In genomic region chr12:120356567-120357030, GRCh38 we compare ENCODE assay signal across 8 cellular contexts. TPM values are rescaled to one million over a fixed set of nuclear protein-coding genes. Genes with fewer than 3 reads are reported as not detected.
DNase-seq lines count a peak whose midpoint lies in the region; ATAC-seq and TF ChIP-seq lines count a peak whose summit lies in the region.

No MANE protein-coding gene starts in this region.

- no peaks in the 10 kb centered on the region for H4K20me1 ChIP-seq in OCI-LY3 (ENCODE audit: insufficient read depth, low read length)

- peaks cover 0 to 3% (median 0%) of the 10 kb centered on the region in 7 donors for H3K4me1 Mint-ChIP-seq in naive thymus-derived CD4-positive, alpha-beta T cell

- peak; percentile 88 for ATAC-seq in naive thymus-derived CD4-positive, alpha-beta T cell
- ATAC-seq in GM18519 (IDR thresholded peaks at IDR 0.05; ENCODE audit: low FRiP score, unreplicated experiment) = no peak

- H3K9ac ChIP-seq in OCI-LY3 (ENCODE audit: low read length) = no peak overlapping the region

- DNase-seq in COLO668 (lab: John Stamatoyannopoulos, UW; ENCODE audit: unreplicated experiment) = peak; percentile 75
- DNase-seq in HL-60 (ENCODE audit: low read depth in 1 of 2, low spot score in 1 of 2) = peak; percentile 50 to 72
- DNase-seq in activated CD8-positive, alpha-beta memory T cell treated with anti-CD3 and anti-CD28 coated beads, Interleukin-2, amount 50 U/mL, for 48 hours = peak; percentile 89
- peak; percentile 49 for DNase-seq in epithelial cell of proximal tubule (ENCODE audit: low read depth)
- peak; percentile 47 to 78 (median 61) for DNase-seq in naive thymus-derived CD4-positive, alpha-beta T cell
- peak; percentile 57 for DNase-seq in stimulated activated CD8-positive, alpha-beta memory T cell treated with anti-CD3 and anti-CD28 coated beads, Interleukin-7, amount 100 ng/mL, for 24 hours (ENCODE audit: low read depth)

- H3K4me1 ChIP-seq in OCI-LY3 (ENCODE audit: low read length) = no peaks in the 10 kb centered on the region
- no peaks in the 10 kb centered on the region for H3K4me1 ChIP-seq in naive thymus-derived CD4-positive, alpha-beta T cell (ENCODE audit: control insufficient read depth in 2 of 2, insufficient read depth in 2 of 2, low read length in 2 of 2)

- H3K9me3 ChIP-seq in OCI-LY3 (ENCODE audit: insufficient read depth, low read length) = no peaks in the 10 kb centered on the region
- no peaks in the 10 kb centered on the region for H3K9me3 ChIP-seq in naive thymus-derived CD4-positive, alpha-beta T cell (ENCODE audit: control insufficient read depth in 2 of 3, low read length in 3 of 3)

- H3K36me3 Mint-ChIP-seq in naive thymus-derived CD4-positive, alpha-beta T cell = no peaks in the 10 kb centered on the region

- no peaks in the 10 kb centered on the region for H3K79me2 ChIP-seq in OCI-LY3 (ENCODE audit: low read length)

- H3K27me3 Mint-ChIP-seq in naive thymus-derived CD4-positive, alpha-beta T cell = peaks cover 30 to 36% (median 31%) of the 10 kb centered on the region in 5 donors

- no peak overlapping the region for H3K27ac ChIP-seq in HL-60 (replicated peaks)
- H3K27ac ChIP-seq in OCI-LY3 (ENCODE audit: low read length) = no peak overlapping the region
- no peak overlapping the region for H3K27ac ChIP-seq in naive thymus-derived CD4-positive, alpha-beta T cell (ENCODE audit: low read depth, low read length)

- POLR2A ChIA-PET in naive thymus-derived CD4-positive, alpha-beta T cell (lab: Charles Lee) = interaction anchor here (0.7 kb wide), 1 partner anchor 110 kb away, joined by 4 read pairs; no protein-coding TSS in a partner anchor

- H3K36me3 ChIP-seq in OCI-LY3 (replicated peaks; ENCODE audit: low read depth, low read length) = no peaks in the 10 kb centered on the region
- no peaks in the 10 kb centered on the region for H3K36me3 ChIP-seq in naive thymus-derived CD4-positive, alpha-beta T cell (ENCODE audit: control insufficient read depth in 2 of 3, insufficient read depth in 3 of 3, low read length in 3 of 3)

- no peak overlapping the region for H3K4me3 Mint-ChIP-seq in naive thymus-derived CD4-positive, alpha-beta T cell

- peak; percentile 90 for TF ChIP-seq CTCF in HL-60 (IDR thresholded peaks at IDR 0.05; ENCODE audit: insufficient read depth, low read length)
- TF ChIP-seq CTCF in OCI-LY3 (IDR thresholded peaks at IDR 0.05; ENCODE audit: low read depth, low read length) = peak; percentile 90
- peak; percentile 95 for TF ChIP-seq CTCF in epithelial cell of proximal tubule (conservative IDR thresholded peaks at IDR 0.05; ENCODE audit: low read depth, low read length)

- H3K4me2 ChIP-seq in OCI-LY3 (ENCODE audit: low read length) = no peak overlapping the region

- H3K4me3 ChIP-seq in HL-60 (replicated peaks; ENCODE audit: insufficient read depth, low read length) (no peak overlapping the region), OCI-LY3 (ENCODE audit: low read length) (no peak overlapping the region), epithelial cell of proximal tubule (ENCODE audit: low read depth, low read length) (peak overlapping the region; percentile 23)
- H3K4me3 ChIP-seq in naive thymus-derived CD4-positive, alpha-beta T cell (ENCODE audit: low read length) = no peak overlapping the region

- H3K27me3 ChIP-seq in HL-60 (ENCODE audit: insufficient read depth, poor library complexity, severe bottlenecking) (peaks cover 15% of the 10 kb centered on the region), OCI-LY3 (ENCODE audit: low read depth, low read length) (no peaks in the 10 kb centered on the region)
- H3K27me3 ChIP-seq in naive thymus-derived CD4-positive, alpha-beta T cell (ENCODE audit: control insufficient read depth in 2 of 2, insufficient read depth in 2 of 2, low read length in 2 of 2) = no peaks in the 10 kb centered on the region

- intact Hi-C loops in naive thymus-derived CD4-positive, alpha-beta T cell (cut with micrococcal nuclease) = loop anchor here (1.0 kb wide), 5 partner anchors 31 to 754 kb away; partner anchors contain the start of gene DYNLL1 (in 1 of the 2)

- CTCF ChIA-PET in naive thymus-derived CD4-positive, alpha-beta T cell (lab: Charles Lee) = interaction anchor here (1.2 to 1.4 kb wide), 4 partner anchors 73 to 291 kb away, joined by 3 to 8 read pairs (median 4); no protein-coding TSS in a partner anchor

- no peak overlapping the region for H3K27ac Mint-ChIP-seq in naive thymus-derived CD4-positive, alpha-beta T cell

- H3K9me3 Mint-ChIP-seq in naive thymus-derived CD4-positive, alpha-beta T cell = peaks cover 0 to 2% (median 0%) of the 10 kb centered on the region in 11 donors

- H2AFZ ChIP-seq in OCI-LY3 (ENCODE audit: low read depth, low read length) = peak overlapping the region; percentile 54; the same call in 1 of the 2 replicates

RNA-seq across cellular contexts. Expression of gene MSI1, which starts 12.4 kb away (rescaled TPM):
- 5.4 and 25.8 TPM in 2 replicates for total RNA-seq in epithelial cell of proximal tubule
- not detected for total RNA-seq in naive thymus-derived CD4-positive, alpha-beta T cell
- not detected for polyA plus RNA-seq in naive thymus-derived CD4-positive, alpha-beta T cell

RNA-seq across cellular contexts. Expression of gene PLA2G1B, which starts 29.0 kb away (rescaled TPM):
- total RNA-seq in epithelial cell of proximal tubule = not detected in 2 replicates
- 1 to 10 TPM in 1 of 5 experiments, not detected in 4; 1.5 TPM for total RNA-seq in naive thymus-derived CD4-positive, alpha-beta T cell
- polyA plus RNA-seq in naive thymus-derived CD4-positive, alpha-beta T cell = under 1 TPM in 1 of 2 donors, not detected in 1; 0.92 TPM

RNA-seq across cellular contexts. Expression of gene SIRT4, which starts 54.5 kb away (rescaled TPM):
- 0.35 and 1.2 TPM in 2 replicates for total RNA-seq in epithelial cell of proximal tubule
- total RNA-seq in naive thymus-derived CD4-positive, alpha-beta T cell = 1 to 10 TPM; 1.6 to 6.0 (median 4.0) TPM
- polyA plus RNA-seq in naive thymus-derived CD4-positive, alpha-beta T cell = 1 to 10 TPM; 3.1 TPM
